27 cellular contexts compared by ENCODE assay signal in genomic region chr1:55437692-55438091, GRCh38.
"Had no signal": no experiment of that assay in that cellular context is flagged by ENCODE, and none has a peak within 500 bp of the region (broad histone marks: within the 10 kb centered on the region; RNA-seq: fewer than 3 reads in every experiment).

No MANE protein-coding gene starts in this region.

- ATAC-seq: natural killer cell; psoas muscle; right cardiac atrium; sciatic nerve; stimulated activated memory B cell treated with anti-CD40 and anti-IgM and Interleukin-4, amounts not matched to agents 10 μg/mL and 1 μg/mL and 100 μg/mL, for 72 hours; stimulated activated naive CD8-positive, alpha-beta T cell treated with anti-CD3 and anti-CD28 coated beads, Interleukin-15, amount 100 ng/mL, for 72 hours; stimulated activated naive CD8-positive, alpha-beta T cell treated with anti-CD3 and anti-CD28 coated beads, Interleukin-15, Interleukin-2, amounts not matched to agents 100 U/mL and 50 U/mL, for 24 hours; upper lobe of right lung had no signal

- H3K4me3 Mint-ChIP-seq: natural killer cell; nephron; neural progenitor cell; stimulated activated memory B cell treated with anti-CD40 and anti-IgM and Interleukin-4, amounts not matched to agents 10 μg/mL and 1 μg/mL and 100 μg/mL, for 72 hours; stimulated activated naive CD8-positive, alpha-beta T cell treated with anti-CD3 and anti-CD28 coated beads, Interleukin-15, amount 100 ng/mL, for 72 hours; type B pancreatic cell had no signal

- H3K36me3 Mint-ChIP-seq: natural killer cell; neural progenitor cell; stimulated activated memory B cell treated with anti-CD40 and anti-IgM and Interleukin-4, amounts not matched to agents 10 μg/mL and 1 μg/mL and 100 μg/mL, for 72 hours had no signal

- H3K27me3 Mint-ChIP-seq: progenitor cell of endocrine pancreas; stimulated activated memory B cell treated with anti-CD40 and anti-IgM and Interleukin-4, amounts not matched to agents 10 μg/mL and 1 μg/mL and 100 μg/mL, for 72 hours; type B pancreatic cell had no signal

- DNase-seq: natural killer cell; occipital lobe; ovary; posterior cingulate gyrus; psoas muscle; right cardiac atrium; spleen; stimulated activated CD4-positive, alpha-beta T cell treated with anti-CD3 and anti-CD28 coated beads, Interleukin-12 subunit alpha, Interleukin-12 subunit beta, amount 100 ng/mL, for 4 hours; stimulated activated CD4-positive, alpha-beta T cell treated with anti-CD3 and anti-CD28 coated beads, Interleukin-1b, Interleukin-23, amount 100 ng/mL, for 48 hours; stimulated activated CD4-positive, alpha-beta T cell treated with anti-CD3 and anti-CD28 coated beads, Interleukin-4, amount 100 ng/mL, for 1 hour; stimulated activated CD4-positive, alpha-beta T cell treated with anti-CD3 and anti-CD28 coated beads, Interleukin-4, amount 100 ng/mL, for 4 hours; stimulated activated CD8-positive, alpha-beta memory T cell treated with anti-CD3 and anti-CD28 coated beads, Interleukin-4, amount 100 ng/mL, for 48 hours; stimulated activated naive CD4-positive, alpha-beta T cell; stimulated activated naive CD8-positive, alpha-beta T cell treated with anti-CD3 and anti-CD28 coated beads, Interleukin-15, amount 100 ng/mL, for 72 hours; stimulated activated naive CD8-positive, alpha-beta T cell treated with anti-CD3 and anti-CD28 coated beads, Interleukin-15, Interleukin-2, amounts not matched to agents 100 U/mL and 50 U/mL, for 24 hours; substantia nigra; testis; tibial artery; transverse colon; upper lobe of right lung; uterus had no signal

- H3K27ac Mint-ChIP-seq: natural killer cell; nephron; neural progenitor cell; progenitor cell of endocrine pancreas; stimulated activated memory B cell treated with anti-CD40 and anti-IgM and Interleukin-4, amounts not matched to agents 10 μg/mL and 1 μg/mL and 100 μg/mL, for 72 hours; stimulated activated naive CD8-positive, alpha-beta T cell treated with anti-CD3 and anti-CD28 coated beads, Interleukin-15, amount 100 ng/mL, for 72 hours; type B pancreatic cell had no signal

- H3K4me1 Mint-ChIP-seq: natural killer cell; nephron; neural progenitor cell; stimulated activated memory B cell treated with anti-CD40 and anti-IgM and Interleukin-4, amounts not matched to agents 10 μg/mL and 1 μg/mL and 100 μg/mL, for 72 hours; stimulated activated naive CD8-positive, alpha-beta T cell treated with anti-CD3 and anti-CD28 coated beads, Interleukin-15, amount 100 ng/mL, for 72 hours had no signal
